1 cellular context compared by ENCODE assay signal in genomic region chr22:23704062-23704461, GRCh38.
TF ChIP-seq lines count a peak whose summit lies in the region.

No MANE protein-coding gene starts in this region.

TF ChIP-seq in WTC11, 78 proteins besides CTCF, POLR2A, EP300 and RAD21 (continued from another document):
- TF ChIP-seq AFF4 (CRISPR knock-in tag; IDR thresholded peaks at IDR 0.05; ENCODE audit: borderline replicate concordance), result no peak
- no peak for TF ChIP-seq ZBTB43 (CRISPR knock-in tag; IDR thresholded peaks at IDR 0.05)
- TF ChIP-seq STAT6 (CRISPR knock-in tag; conservative IDR thresholded peaks at IDR 0.05; ENCODE audit: low read depth), result no peak
- no peak for TF ChIP-seq ZBTB21 (CRISPR knock-in tag; IDR thresholded peaks at IDR 0.05; ENCODE audit: borderline replicate concordance)
